ENCODE assay signal across 12 cellular contexts in genomic region chr6:14396826-14397517, GRCh38.
DNase-seq lines count a peak whose midpoint lies in the region; ATAC-seq and TF ChIP-seq lines count a peak whose summit lies in the region.
"Had no signal": no experiment of that assay in that cellular context is flagged by ENCODE, and none has a peak within 500 bp of the region (broad histone marks: within the 10 kb centered on the region; RNA-seq: fewer than 3 reads in every experiment).

No MANE protein-coding gene starts in this region.

- no peaks in the 10 kb centered on the region for H3K9me2 ChIP-seq in SK-N-SH
- H3K9me2 ChIP-seq in OCI-LY7 (ENCODE audit: insufficient read depth, low read length), result no peaks in the 10 kb centered on the region

- no peak overlapping the region for H3K4me2 ChIP-seq in SK-N-SH
- H3K4me2 ChIP-seq in OCI-LY7 (ENCODE audit: low read length), result no peak overlapping the region
- H3K4me2 ChIP-seq: A549 had no signal

- H2AFZ ChIP-seq in SK-N-SH (ENCODE audit: low read depth), result no peak overlapping the region
- no peak overlapping the region for H2AFZ ChIP-seq in OCI-LY7 (ENCODE audit: low read length)

- TF ChIP-seq EP300 in SK-N-SH (IDR thresholded peaks at IDR 0.05; ENCODE audit: borderline replicate concordance in 1 of 2, low read depth in 1 of 2, low read length in 1 of 2), result no peak

- TF ChIP-seq CTCF in SK-N-SH (IDR thresholded peaks at IDR 0.05) (peak; percentile 9; the same call in 1 of the 2 replicates), OCI-LY7 (conservative IDR thresholded peaks at IDR 0.05; ENCODE audit: low read length) (peak; percentile 72), fibroblast of pulmonary artery (IDR thresholded peaks at IDR 0.05; ENCODE audit: low read length, missing control alignments) (peak; percentile 22)

- H3K79me2 ChIP-seq in SK-N-SH (ENCODE audit: insufficient read depth), result no peaks in the 10 kb centered on the region
- H3K79me2 ChIP-seq in OCI-LY7 (ENCODE audit: insufficient read depth, low read depth, low read length), result no peaks in the 10 kb centered on the region

- POLR2A ChIA-PET in SK-N-SH (lab: Yijun Ruan, JAX), result no interaction called here
- POLR2A ChIA-PET in OCI-LY7 (lab: Charles Lee), result interaction anchor here (0.7 kb wide), 1 partner anchor 12 kb away, joined by 3 read pairs; no protein-coding TSS in a partner anchor

- H3K27me3 ChIP-seq in SK-N-SH (ENCODE audit: insufficient read depth), result no peaks in the 10 kb centered on the region

- WGBS in SK-N-SH (ENCODE audit: low lambda C conversion rate), result 70% methylated on average over 7 of the region's 12 CpGs

- H3K4me1 ChIP-seq in SK-N-SH (ENCODE audit: control insufficient read depth in 1 of 2, insufficient read depth in 2 of 2, low read depth in 1 of 2, low read length in 1 of 2) (no peaks in the 10 kb centered on the region), OCI-LY7 (ENCODE audit: insufficient read depth, low read length, poor library complexity, severe bottlenecking) (peaks cover 13% of the 10 kb centered on the region)
- H3K4me1 ChIP-seq: A549 had no signal

- H3F3A ChIP-seq in SK-N-SH (replicated peaks; ENCODE audit: insufficient read depth), result no peaks in the 10 kb centered on the region

- H3K4me3 ChIP-seq in SK-N-SH (ENCODE audit: low read depth in 2 of 2, low read length in 1 of 2), result no peak overlapping the region
- no peak overlapping the region for H3K4me3 ChIP-seq in OCI-LY7 (ENCODE audit: low read depth, low read length, poor library complexity, severe bottlenecking)
- no peak overlapping the region for H3K4me3 ChIP-seq in fibroblast of pulmonary artery (replicated peaks; ENCODE audit: low read depth, low read length)
- H3K4me3 ChIP-seq: A549 had no signal

- H3K27ac ChIP-seq in SK-N-SH (ENCODE audit: low read depth in 2 of 2, low read length in 1 of 2) (no peak overlapping the region), OCI-LY7 (ENCODE audit: low read depth, low read length, poor library complexity, severe bottlenecking) (no peak overlapping the region)
- H3K27ac ChIP-seq: A549 had no signal

- H3K36me3 ChIP-seq in SK-N-SH (replicated peaks in 1 of 2; ENCODE audit: control insufficient read depth in 1 of 2, insufficient read depth in 2 of 2, low read length in 1 of 2) (no peaks in the 10 kb centered on the region), OCI-LY7 (ENCODE audit: insufficient read depth, low read length) (no peaks in the 10 kb centered on the region)

- no TSS peak for BruUV-seq in OCI-LY7 (replicated peaks; lab: Mats Ljungman, UMichigan)

- no peak for TF ChIP-seq RAD21 in SK-N-SH (IDR thresholded peaks at IDR 0.05; ENCODE audit: low read length)

- H4K20me1 ChIP-seq in SK-N-SH (ENCODE audit: insufficient read depth) (no peaks in the 10 kb centered on the region), OCI-LY7 (ENCODE audit: insufficient read depth, low read length) (no peaks in the 10 kb centered on the region)

- CTCF ChIA-PET in SK-N-SH (lab: Yijun Ruan, JAX) (interaction anchor here (1.4 kb wide), 1 partner anchor 13 kb away, joined by 3 read pairs; no protein-coding TSS in a partner anchor), OCI-LY7 (lab: Charles Lee; ENCODE audit: unreplicated experiment) (no interaction called here)

- DNase-seq in SK-N-SH (no peak), OCI-LY7 (ENCODE audit: low spot score) (no peak), fibroblast of pulmonary artery (ENCODE audit: low read depth) (no peak)
- DNase-seq in stimulated activated naive CD8-positive, alpha-beta T cell treated with anti-CD3 and anti-CD28 coated beads, Interleukin-15, Interleukin-2, amounts not matched to agents 100 U/mL and 50 U/mL, for 24 hours, result peak; percentile 16
- DNase-seq: head of caudate nucleus, NCI-H146, small intestine had no signal

- no peaks in the 10 kb centered on the region for H3K9me3 ChIP-seq in SK-N-SH
- no peaks in the 10 kb centered on the region for H3K9me3 ChIP-seq in OCI-LY7 (ENCODE audit: low read length)
- H3K9me3 ChIP-seq: A549 had no signal

- ATAC-seq in SK-N-SH treated with all-trans-retinoic acid at 6 μM for 48 hours (no peak), GM18517 (IDR thresholded peaks at IDR 0.05; ENCODE audit: unreplicated experiment) (no peak), GM19023 (IDR thresholded peaks at IDR 0.05; ENCODE audit: unreplicated experiment) (no peak), GM19452 (IDR thresholded peaks at IDR 0.05; ENCODE audit: unreplicated experiment) (no peak)
- no peak for ATAC-seq in stimulated activated naive CD8-positive, alpha-beta T cell treated with anti-CD3 and anti-CD28 coated beads, Interleukin-15, Interleukin-2, amounts not matched to agents 100 U/mL and 50 U/mL, for 24 hours
- ATAC-seq: A549 had no signal

- no peak overlapping the region for H3K9ac ChIP-seq in SK-N-SH

- intact Hi-C loops in OCI-LY7 (cut with micrococcal nuclease; ENCODE audit: unreplicated experiment), result no loop called here

TF ChIP-seq in SK-N-SH, 30 proteins besides CTCF, POLR2A, EP300 and RAD21 (continues in another document):
- TF ChIP-seq EZH2phosphoT487 (IDR thresholded peaks at IDR 0.05; ENCODE audit: borderline replicate concordance, low read depth) (no peak), RXRA (IDR thresholded peaks at IDR 0.05; ENCODE audit: borderline replicate concordance, low read depth) (no peak), TCF12 (IDR thresholded peaks at IDR 0.05) (no peak), FOXM1 (IDR thresholded peaks at IDR 0.05; ENCODE audit: low read depth) (no peak), SMC3 (IDR thresholded peaks at IDR 0.05; ENCODE audit: low read depth, low read length) (no peak), JUND (IDR thresholded peaks at IDR 0.05) (no peak), RFX5 (IDR thresholded peaks at IDR 0.05; ENCODE audit: low read length) (no peak), TAF1 (IDR thresholded peaks at IDR 0.05; ENCODE audit: borderline replicate concordance, low read depth, low read length) (no peak), FOSL2 (IDR thresholded peaks at IDR 0.05; ENCODE audit: borderline replicate concordance, low read depth) (no peak), TEAD4 (IDR thresholded peaks at IDR 0.05; ENCODE audit: borderline replicate concordance, insufficient read depth) (no peak), YY1 (IDR thresholded peaks at IDR 0.05; ENCODE audit: low read depth) (no peak), USF2 (IDR thresholded peaks at IDR 0.05; ENCODE audit: borderline replicate concordance, low read depth, low read length) (no peak), NFIC (IDR thresholded peaks at IDR 0.05; ENCODE audit: borderline replicate concordance) (no peak), MXI1 (IDR thresholded peaks at IDR 0.05; ENCODE audit: low read depth, low read length) (no peak)

TF ChIP-seq in SK-N-SH treated with all-trans-retinoic acid at 6 μM for 48 hours, 23 proteins besides CTCF, POLR2A, EP300 and RAD21:
- TF ChIP-seq TSHZ2 (CRISPR knock-in tag; IDR thresholded peaks at IDR 0.05), result no peak
- TF ChIP-seq POU6F1 (CRISPR knock-in tag; IDR thresholded peaks at IDR 0.05; ENCODE audit: borderline replicate concordance, low read depth), result no peak
- no peak for TF ChIP-seq PPARA (CRISPR knock-in tag; IDR thresholded peaks at IDR 0.05; ENCODE audit: borderline replicate concordance)
- no peak for TF ChIP-seq SNAI2 (CRISPR knock-in tag; IDR thresholded peaks at IDR 0.05)
- no peak for TF ChIP-seq CSRNP3 (CRISPR knock-in tag; IDR thresholded peaks at IDR 0.05)
- TF ChIP-seq ZFP30 (CRISPR knock-in tag; IDR thresholded peaks at IDR 0.05), result no peak

Comparison
In these comparisons a context has a peak if more than half of its experiments do, and no peak if none do; other contexts are left out.
1. CTCF ChIP-seq: peak in every context shown above with its lines; median percentile 72 in OCI-LY7; 22 in fibroblast of pulmonary artery; 9 in SK-N-SH.